ENCODE assay signal across 31 cellular contexts in genomic region chrX:29581223-29581622, GRCh38.
"Had no signal": no experiment of that assay in that cellular context is flagged by ENCODE, and none has a peak within 500 bp of the region (broad histone marks: within the 10 kb centered on the region; RNA-seq: fewer than 3 reads in every experiment).

No MANE protein-coding gene starts in this region.

- H3K4me3 ChIP-seq: adrenal gland, breast epithelium, cardiac muscle cell, colonic mucosa, gastrocnemius medialis had no signal

- ATAC-seq: activated CD4-positive, alpha-beta T cell treated with anti-CD3 and anti-CD28 coated beads for 36 hours; activated CD8-positive, alpha-beta memory T cell treated with anti-CD3 and anti-CD28 coated beads, Interleukin-2, amount 10 ng/mL, durations not matched to agents 7 days and 5 days; activated CD8-positive, alpha-beta T cell treated with anti-CD3 and anti-CD28 coated beads, Interleukin-2, amount 10 ng/mL, durations not matched to agents 7 days and 5 days; activated naive CD8-positive, alpha-beta T cell treated with anti-CD3 and anti-CD28 coated beads, Interleukin-2, amount 50 U/mL, for 24 hours; effector memory CD8-positive, alpha-beta T cell; esophagus mucosa; foreskin keratinocyte; gastrocnemius medialis; T-helper 17 cell had no signal

- DNase-seq: activated CD4-positive, alpha-beta memory T cell treated with anti-CD3 and anti-CD28 coated beads for 36 hours; activated CD4-positive, alpha-beta T cell treated with anti-CD3 and anti-CD28 coated beads for 36 hours; activated CD4-positive, alpha-beta T cell treated with anti-CD3 and anti-CD28 coated beads, Interleukin-2, amount 10 ng/mL, durations not matched to agents 24 days and 14 days; activated CD4-positive, CD25-positive, alpha-beta regulatory T cell; activated CD4-positive, CD25-positive, alpha-beta regulatory T cell treated with anti-CD3 and anti-CD28 coated beads, Interleukin-2, amount 50 U/mL, for 72 hours; activated CD8-positive, alpha-beta memory T cell treated with anti-CD3 and anti-CD28 coated beads, Interleukin-2, amount 10 ng/mL, durations not matched to agents 7 days and 5 days; activated CD8-positive, alpha-beta memory T cell treated with anti-CD3 and anti-CD28 coated beads, Interleukin-2, amount 50 U/mL, for 4 hours; activated CD8-positive, alpha-beta T cell treated with anti-CD3 and anti-CD28 coated beads, Interleukin-2, amount 10 ng/mL, durations not matched to agents 7 days and 5 days; activated effector memory CD4-positive, alpha-beta T cell treated with anti-CD3 and anti-CD28 coated beads, Interleukin-2, amount 50 U/mL, for 16 hours; activated naive CD4-positive, alpha-beta T cell treated with anti-CD3 and anti-CD28 coated beads for 36 hours; activated naive CD8-positive, alpha-beta T cell treated with anti-CD3 and anti-CD28 coated beads for 36 hours; activated naive CD8-positive, alpha-beta T cell treated with anti-CD3 and anti-CD28 coated beads, Interleukin-2, amount 50 U/mL, for 24 hours; activated T-cell treated with anti-CD3 and anti-CD28 coated beads, Interleukin-2, amount 50 U/mL, for 1 hour; activated T-cell treated with anti-CD3 and anti-CD28 coated beads, Interleukin-2, amount 50 U/mL, for 48 hours; adrenal gland; amygdala; aorta; central memory CD4-positive, alpha-beta T cell; cerebellar nuclear complex; colonic mucosa; effector CD4-positive, alpha-beta T cell; effector memory CD8-positive, alpha-beta T cell; gastrocnemius medialis; glutamatergic neuron; T-helper 1 cell; T-helper 17 cell; T1000 had no signal
